In genomic region chr19:38190061-38190460, GRCh38 we compare ENCODE assay signal across 21 cellular contexts. TPM values are rescaled to one million over a fixed set of nuclear protein-coding genes. Genes with fewer than 3 reads are reported as not detected.
DNase-seq lines count a peak whose midpoint lies in the region; ATAC-seq and TF ChIP-seq lines count a peak whose summit lies in the region.
"Had no signal": no experiment of that assay in that cellular context is flagged by ENCODE, and none has a peak within 500 bp of the region (broad histone marks: within the 10 kb centered on the region; RNA-seq: fewer than 3 reads in every experiment).

No MANE protein-coding gene starts in this region.

- no peak overlapping the region for H2BK5ac ChIP-seq in neuronal stem cell (ENCODE audit: low read length)

- H3K4me3 ChIP-seq in adrenal gland (no peak overlapping the region), neuronal stem cell (ENCODE audit: low read length in 2 of 2) (no peak overlapping the region)
- H3K4me3 ChIP-seq: colonic mucosa, left ventricle myocardium inferior, ovary, PC-9 had no signal

- peaks cover 0 to 10% of the 10 kb centered on the region in 2 donors for H3K4me1 ChIP-seq in adrenal gland (replicated peaks in 1 of 2)
- H3K4me1 ChIP-seq in neuronal stem cell (ENCODE audit: control insufficient read depth in 2 of 2, insufficient read depth in 1 of 2, low read depth in 1 of 2, low read length in 2 of 2), result peaks cover 0 to 6% of the 10 kb centered on the region in 2 donors
- H3K4me1 ChIP-seq: colonic mucosa, left ventricle myocardium inferior had no signal

- DNase-seq in activated CD4-positive, alpha-beta T cell treated with anti-CD3 and anti-CD28 coated beads for 48 hours, result peak; percentile 28
- no peak for DNase-seq in activated CD4-positive, alpha-beta T cell treated with anti-CD3 and anti-CD28 coated beads for 1 hour
- DNase-seq in HFFc6, result no peak
- DNase-seq in adrenal gland, result peak in 4 of 7 donors; percentile 29 to 56 (median 44)
- DNase-seq in neuronal stem cell (ENCODE audit: low spot score), result no peak
- DNase-seq in KG1 (lab: John Stamatoyannopoulos, UW), result no peak
- DNase-seq in COLO829 (ENCODE audit: low spot score), result no peak
- DNase-seq: activated effector memory CD4-positive, alpha-beta T cell treated with anti-CD3 and anti-CD28 coated beads, Interleukin-2, amount 50 U/mL, for 16 hours; colonic mucosa; foreskin melanocyte; KBM-7; left ventricle myocardium inferior; NCI-H1092 treated with DMSO at 0.1 percent for 48 hours; NCI-H2107; NCI-H526 treated with DMSO at 0.1 percent for 48 hours; ovary; PC-9; stimulated activated naive CD4-positive, alpha-beta T cell had no signal

- H3K4ac ChIP-seq in neuronal stem cell (ENCODE audit: low read length), result no peak overlapping the region

- H2AK5ac ChIP-seq in neuronal stem cell (ENCODE audit: low read depth, low read length), result no peak overlapping the region

- H2BK15ac ChIP-seq in neuronal stem cell (ENCODE audit: low read length), result no peak overlapping the region

- no peak for TF ChIP-seq POLR2A in adrenal gland (IDR thresholded peaks at IDR 0.05)

- H3K9ac ChIP-seq in neuronal stem cell (ENCODE audit: low read depth, low read length, poor library complexity), result no peak overlapping the region

- H3K27ac ChIP-seq in adrenal gland (peak overlapping the region in 3 of 5 donors; percentile 13 to 70 (median 66)), neuronal stem cell (replicated peaks; ENCODE audit: low read length) (no peak overlapping the region)
- H3K27ac ChIP-seq: C4-2B, colonic mucosa, left ventricle myocardium inferior, ovary, PC-9 had no signal

- H2AFZ ChIP-seq in neuronal stem cell (ENCODE audit: low read length), result no peak overlapping the region
- H2AFZ ChIP-seq: PC-9 had no signal

- no peaks in the 10 kb centered on the region; the same call in none of the 2 replicates for H3K27me3 Mint-ChIP-seq in HFFc6 (ENCODE audit: insufficient read depth)
- H3K27me3 Mint-ChIP-seq: type B pancreatic cell had no signal

- H3K23ac ChIP-seq in neuronal stem cell (ENCODE audit: low read depth, low read length, poor library complexity), result peak overlapping the region; percentile 49

- H3K9me3 Mint-ChIP-seq in HFFc6, result no peaks in the 10 kb centered on the region
- H3K9me3 Mint-ChIP-seq: type B pancreatic cell had no signal

- no peak overlapping the region for H4K91ac ChIP-seq in neuronal stem cell (ENCODE audit: low read depth, low read length, poor library complexity)

- peaks cover 6% of the 10 kb centered on the region; the same call in 1 of the 2 replicates for H3K4me1 Mint-ChIP-seq in HFFc6 (ENCODE audit: low read depth)

- H4K8ac ChIP-seq in neuronal stem cell (ENCODE audit: low read depth, low read length), result no peak overlapping the region

- H3K79me1 ChIP-seq in neuronal stem cell (ENCODE audit: low read depth, low read length), result no peaks in the 10 kb centered on the region

- H3K18ac ChIP-seq in neuronal stem cell (ENCODE audit: low read length), result no peak overlapping the region

- no peak for ATAC-seq in HG03571 (IDR thresholded peaks at IDR 0.05; ENCODE audit: unreplicated experiment)

- H3K36me3 Mint-ChIP-seq in HFFc6 (ENCODE audit: low read depth), result peaks cover 11% of the 10 kb centered on the region

- no peak overlapping the region for H3K14ac ChIP-seq in neuronal stem cell (ENCODE audit: low read length)

- H3K27ac Mint-ChIP-seq in HFFc6, result peak overlapping the region; percentile 8; the same call in 1 of the 2 replicates
- H3K27ac Mint-ChIP-seq: type B pancreatic cell had no signal

- no peak overlapping the region for H3K4me2 ChIP-seq in neuronal stem cell (ENCODE audit: insufficient read depth, low read length, poor library complexity, severe bottlenecking)
- H3K4me2 ChIP-seq: PC-9 had no signal

- no peak overlapping the region for H3K4me3 Mint-ChIP-seq in HFFc6
- H3K4me3 Mint-ChIP-seq: type B pancreatic cell had no signal

- H2BK12ac ChIP-seq in neuronal stem cell (ENCODE audit: low read length), result no peak overlapping the region

- peak overlapping the region; percentile 48 for H2BK120ac ChIP-seq in neuronal stem cell (ENCODE audit: low read depth, low read length)

- intact Hi-C loops in adrenal gland (cut with DNase I), result no loop called here

- H3K27me3 ChIP-seq in adrenal gland (no peaks in the 10 kb centered on the region), neuronal stem cell (ENCODE audit: control insufficient read depth in 3 of 3, insufficient read depth in 3 of 3, low read depth in 1 of 3, low read length in 3 of 3) (no peaks in the 10 kb centered on the region)
- H3K27me3 ChIP-seq: colonic mucosa, ovary had no signal

- H3K9me3 ChIP-seq in adrenal gland (replicated peaks in 1 of 3), result no peaks in the 10 kb centered on the region
- H3K9me3 ChIP-seq in neuronal stem cell (replicated peaks in 1 of 2; ENCODE audit: control insufficient read depth in 2 of 2, insufficient read depth in 1 of 2, low read depth in 1 of 2, low read length in 2 of 2), result no peaks in the 10 kb centered on the region
- H3K9me3 ChIP-seq: colonic mucosa, left ventricle myocardium inferior, ovary had no signal

- H3K36me3 ChIP-seq in adrenal gland (replicated peaks in 1 of 2) (no peaks in the 10 kb centered on the region), neuronal stem cell (replicated peaks in 1 of 2; ENCODE audit: control insufficient read depth in 2 of 2, insufficient read depth in 2 of 2, low read length in 2 of 2) (peaks cover 4 to 21% of the 10 kb centered on the region in 2 donors)
- H3K36me3 ChIP-seq: ovary had no signal

- TF ChIP-seq CTCF in HFFc6 (IDR thresholded peaks at IDR 0.05) (no peak), adrenal gland (IDR thresholded peaks at IDR 0.05) (no peak)

- WGBS in adrenal gland, 4 donors, result 22 to 48% (median 40%) methylated on average over 6 of the region's 6 CpGs
- WGBS in neuronal stem cell (ENCODE audit: extremely low coverage in 2 of 2, insufficient read length in 2 of 2, insufficient replicate concordance in 1 of 2), 2 donors, result no CpG with 5 or more reads among the region's 6 CpGs

RNA-seq across cellular contexts. Expression of gene DPF1, which starts 34.0 kb away (rescaled TPM):
- total RNA-seq in HFFc6 (2021; fragmentation: NEBNext Ultra II Directional; extraction: Animal tissue kit (Norgen Biotek cat#: 25700)), result 1 to 10 TPM; 3.3 to 6.6 (median 5.7) TPM
- total RNA-seq in adrenal gland, result under 1 TPM in 3 of 8 donors, not detected in 5; 0.37 to 0.83 (median 0.67) TPM
- under 1 TPM; 0.17 to 0.97 (median 0.40) TPM for polyA plus RNA-seq in adrenal gland
- 8.0 TPM for polyA plus RNA-seq in neuronal stem cell (2013, experiment 1 of 2)
- polyA plus RNA-seq in neuronal stem cell (2013, experiment 2 of 2), result 7.2 TPM
- total RNA-seq: colonic mucosa had no signal

Comparison
In these comparisons a context has a peak if more than half of its experiments do, and no peak if none do; other contexts are left out.
1. DNase-seq: peak in activated CD4-positive, alpha-beta T cell treated with anti-CD3 and anti-CD28 coated beads for 48 hours (single experiment) and adrenal gland (4 of 7); none in activated CD4-positive, alpha-beta T cell treated with anti-CD3 and anti-CD28 coated beads for 1 hour (single experiment), HFFc6 (single experiment), neuronal stem cell (single experiment), KG1 (single experiment) and COLO829 (single experiment).